ENCODE assay signal across 2 cellular contexts in the genomic region with DNA sequence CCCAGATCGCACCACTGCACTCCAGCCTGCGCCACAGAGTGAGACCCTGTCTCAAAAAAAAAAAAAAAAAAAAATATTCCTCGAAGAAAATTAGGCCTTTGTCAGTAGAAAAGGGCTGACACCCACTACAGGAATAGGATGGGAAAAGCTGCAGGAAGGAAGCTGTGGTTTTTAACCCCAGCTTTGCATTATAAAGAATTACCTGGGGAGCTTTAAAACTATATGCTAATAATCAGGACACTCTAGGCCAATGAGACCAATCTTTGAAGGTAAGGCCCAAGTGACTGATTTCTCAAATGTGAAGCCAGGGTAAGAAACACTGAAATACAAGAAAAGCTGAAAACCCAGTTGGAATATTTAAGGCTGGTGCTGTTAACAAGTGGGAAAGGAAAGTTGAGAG.
TF ChIP-seq lines count a peak whose summit lies in the region.

No MANE protein-coding gene starts in this region.

TF ChIP-seq in K562, 482 proteins besides CTCF, POLR2A, EP300 and RAD21 (continued from another document):
- TF ChIP-seq BRF1 (IDR thresholded peaks at IDR 0.05; ENCODE audit: borderline replicate concordance, extremely low read depth, insufficient read length) (no peak), NFRKB (IDR thresholded peaks at IDR 0.05; ENCODE audit: low read depth) (no peak), BRCA1 (IDR thresholded peaks at IDR 0.05) (no peak), BRCA1 (CRISPR knock-in tag; IDR thresholded peaks at IDR 0.05) (no peak), BRD9 (IDR thresholded peaks at IDR 0.05; ENCODE audit: low read depth, partially characterized antibody) (no peak), ZNF217 (CRISPR knock-in tag; IDR thresholded peaks at IDR 0.05) (no peak), ERF (CRISPR knock-in tag; IDR thresholded peaks at IDR 0.05) (no peak), HDAC6 (IDR thresholded peaks at IDR 0.05; ENCODE audit: low read depth, low read length) (no peak)
- TF ChIP-seq, protein P1, sequence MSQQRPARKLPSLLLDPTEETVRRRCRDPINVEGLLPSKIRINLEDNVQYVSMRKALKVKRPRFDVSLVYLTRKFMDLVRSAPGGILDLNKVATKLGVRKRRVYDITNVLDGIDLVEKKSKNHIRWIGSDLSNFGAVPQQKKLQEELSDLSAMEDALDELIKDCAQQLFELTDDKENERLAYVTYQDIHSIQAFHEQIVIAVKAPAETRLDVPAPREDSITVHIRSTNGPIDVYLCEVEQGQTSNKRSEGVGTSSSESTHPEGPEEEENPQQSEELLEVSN (IDR thresholded peaks at IDR 0.05; ENCODE audit: borderline replicate concordance in 1 of 2, extremely low read depth in 1 of 2, insufficient read depth in 1 of 2, insufficient read length in 1 of 2, low read depth in 1 of 2, low read length in 1 of 2, poor library complexity in 1 of 2, severe bottlenecking in 1 of 2) = no peak
- TF ChIP-seq, protein P2, sequence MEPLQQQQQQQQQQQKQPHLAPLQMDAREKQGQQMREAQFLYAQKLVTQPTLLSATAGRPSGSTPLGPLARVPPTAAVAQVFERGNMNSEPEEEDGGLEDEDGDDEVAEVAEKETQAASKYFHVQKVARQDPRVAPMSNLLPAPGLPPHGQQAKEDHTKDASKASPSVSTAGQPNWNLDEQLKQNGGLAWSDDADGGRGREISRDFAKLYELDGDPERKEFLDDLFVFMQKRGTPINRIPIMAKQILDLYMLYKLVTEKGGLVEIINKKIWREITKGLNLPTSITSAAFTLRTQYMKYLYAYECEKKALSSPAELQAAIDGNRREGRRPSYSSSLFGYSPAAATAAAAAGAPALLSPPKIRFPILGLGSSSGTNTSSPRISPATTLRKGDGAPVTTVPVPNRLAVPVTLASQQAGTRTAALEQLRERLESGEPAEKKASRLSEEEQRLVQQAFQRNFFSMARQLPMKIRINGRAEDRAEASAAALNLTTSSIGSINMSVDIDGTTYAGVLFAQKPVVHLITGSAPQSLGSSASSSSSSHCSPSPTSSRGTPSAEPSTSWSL (CRISPR knock-in tag; IDR thresholded peaks at IDR 0.05; ENCODE audit: borderline replicate concordance) = no peak
- TF ChIP-seq, protein P3, sequence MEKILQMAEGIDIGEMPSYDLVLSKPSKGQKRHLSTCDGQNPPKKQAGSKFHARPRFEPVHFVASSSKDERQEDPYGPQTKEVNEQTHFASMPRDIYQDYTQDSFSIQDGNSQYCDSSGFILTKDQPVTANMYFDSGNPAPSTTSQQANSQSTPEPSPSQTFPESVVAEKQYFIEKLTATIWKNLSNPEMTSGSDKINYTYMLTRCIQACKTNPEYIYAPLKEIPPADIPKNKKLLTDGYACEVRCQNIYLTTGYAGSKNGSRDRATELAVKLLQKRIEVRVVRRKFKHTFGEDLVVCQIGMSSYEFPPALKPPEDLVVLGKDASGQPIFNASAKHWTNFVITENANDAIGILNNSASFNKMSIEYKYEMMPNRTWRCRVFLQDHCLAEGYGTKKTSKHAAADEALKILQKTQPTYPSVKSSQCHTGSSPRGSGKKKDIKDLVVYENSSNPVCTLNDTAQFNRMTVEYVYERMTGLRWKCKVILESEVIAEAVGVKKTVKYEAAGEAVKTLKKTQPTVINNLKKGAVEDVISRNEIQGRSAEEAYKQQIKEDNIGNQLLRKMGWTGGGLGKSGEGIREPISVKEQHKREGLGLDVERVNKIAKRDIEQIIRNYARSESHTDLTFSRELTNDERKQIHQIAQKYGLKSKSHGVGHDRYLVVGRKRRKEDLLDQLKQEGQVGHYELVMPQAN (IDR thresholded peaks at IDR 0.05; ENCODE audit: borderline replicate concordance) = no peak
TF ChIP-seq in K562: peak in this region for 0.

TF ChIP-seq in GM12891, 5 proteins besides CTCF, POLR2A, EP300 and RAD21 (continued from another document):
- no peak for TF ChIP-seq PAX5 (IDR thresholded peaks at IDR 0.05; ENCODE audit: insufficient read depth, low read length, severe bottlenecking)
